ENCODE assay signal across 27 cellular contexts in the genomic region with DNA sequence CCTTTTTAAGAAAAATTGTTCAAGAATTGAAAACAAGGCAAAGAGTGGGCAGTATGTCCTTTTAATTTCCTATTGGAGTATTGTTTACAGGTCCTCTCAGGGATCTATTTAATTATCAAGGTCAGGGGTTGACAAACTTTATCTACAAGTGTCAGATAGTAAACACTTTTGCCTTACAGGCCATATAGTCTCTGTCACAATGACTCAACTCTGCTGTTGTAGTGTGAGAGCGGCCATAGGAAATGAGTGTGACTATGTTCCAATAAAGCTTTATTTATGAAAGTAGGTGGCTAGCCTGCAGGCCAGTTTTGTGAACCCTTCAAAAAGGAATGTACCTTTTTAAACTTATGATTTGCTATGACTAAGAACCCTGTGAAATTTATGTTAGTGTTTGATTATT.
DNase-seq lines count a peak whose midpoint lies in the region; ATAC-seq, FAIRE-seq and TF ChIP-seq lines count a peak whose summit lies in the region.
"Had no signal": no experiment of that assay in that cellular context is flagged by ENCODE, and none has a peak within 500 bp of the region (broad histone marks: within the 10 kb centered on the region; RNA-seq: fewer than 3 reads in every experiment).

No MANE protein-coding gene starts in this region.

- FAIRE-seq in H54 (lab: Jason Lieb, UNC), result peak; percentile 50
- FAIRE-seq: GM12878 had no signal

- no peak overlapping the region for H3K27ac ChIP-seq in Panc1 (ENCODE audit: low read length)
- H3K27ac ChIP-seq: epithelial cell of prostate, right atrium auricular region, suprapubic skin had no signal

- POLR2A ChIA-PET in Panc1 (lab: Charles Lee), result no interaction called here

- DNase-seq in A172 (ENCODE audit: low spot score) (peak; percentile 7), H54 (ENCODE audit: insufficient read length, low spot score) (no peak), Panc1 (ENCODE audit: low read depth, low spot score) (no peak), fibroblast of villous mesenchyme (ENCODE audit: low read depth) (peak; percentile 4), AG08395 (ENCODE audit: low spot score) (no peak), iPS-NIHi7 (ENCODE audit: extremely low spot score) (no peak)
- DNase-seq in natural killer cell treated with Interleukin-12 subunit alpha and Interleukin-12 subunit beta and Interleukin-15 and Interleukin-18, amount 100 ng/mL, for 72 hours (ENCODE audit: low spot score), result no peak
- DNase-seq: activated CD4-positive, alpha-beta memory T cell treated with anti-CD3 and anti-CD28 coated beads for 36 hours; activated naive CD4-positive, alpha-beta T cell treated with anti-CD3 and anti-CD28 coated beads, Interleukin-2, amount 10 ng/mL, durations not matched to agents 7 days and 5 days; amygdala; CD4-positive, alpha-beta T cell; Kasumi-1; NCI-H1092 treated with DMSO at 0.1 percent for 48 hours; NCI-H2029; NCI-H526; Right ventricle myocardium superior; small intestine; stimulated activated naive CD4-positive, alpha-beta T cell treated with Interleukin-2 at 50 U/mL for 16 hours; T-helper 17 cell had no signal

- ATAC-seq in Panc1, result peak; percentile 87
- no peak for ATAC-seq in natural killer cell treated with Interleukin-12 subunit alpha and Interleukin-12 subunit beta and Interleukin-15 and Interleukin-18, amount 100 ng/mL, for 72 hours
- no peak for ATAC-seq in HG03175 (IDR thresholded peaks at IDR 0.05; ENCODE audit: unreplicated experiment)
- ATAC-seq: activated CD4-positive, CD25-positive, alpha-beta regulatory T cell treated with anti-CD3 and anti-CD28 coated beads, Interleukin-2, amount 50 U/mL, for 24 hours; GM12878; HCT116; left lobe of liver; T-helper 17 cell had no signal

- no peak overlapping the region for H3K27ac Mint-ChIP-seq in natural killer cell treated with Interleukin-12 subunit alpha and Interleukin-12 subunit beta and Interleukin-15 and Interleukin-18, amount 100 ng/mL, for 72 hours
- H3K27ac Mint-ChIP-seq: activated CD4-positive, alpha-beta memory T cell treated with anti-CD3 and anti-CD28 coated beads for 36 hours; activated naive CD4-positive, alpha-beta T cell treated with anti-CD3 and anti-CD28 coated beads, Interleukin-2, amount 10 ng/mL, durations not matched to agents 7 days and 5 days; CD4-positive, alpha-beta T cell; T-helper 17 cell had no signal

- TF ChIP-seq CTCF in Panc1 (IDR thresholded peaks at IDR 0.05) (no peak), fibroblast of villous mesenchyme (IDR thresholded peaks at IDR 0.05; ENCODE audit: insufficient read depth, low read depth, low read length) (no peak)

- CTCF ChIA-PET in Panc1 (lab: Charles Lee), result no interaction called here

- H3K36me3 ChIP-seq in Panc1 (ENCODE audit: control insufficient read depth, insufficient read depth, low read length), result no peaks in the 10 kb centered on the region
- H3K36me3 ChIP-seq: right atrium auricular region, suprapubic skin had no signal

- no peak overlapping the region for H3K4me3 Mint-ChIP-seq in natural killer cell treated with Interleukin-12 subunit alpha and Interleukin-12 subunit beta and Interleukin-15 and Interleukin-18, amount 100 ng/mL, for 72 hours
- H3K4me3 Mint-ChIP-seq: activated CD4-positive, alpha-beta memory T cell treated with anti-CD3 and anti-CD28 coated beads for 36 hours; activated naive CD4-positive, alpha-beta T cell treated with anti-CD3 and anti-CD28 coated beads, Interleukin-2, amount 10 ng/mL, durations not matched to agents 7 days and 5 days; CD4-positive, alpha-beta T cell; T-helper 17 cell had no signal

- no peaks in the 10 kb centered on the region for H3K36me3 Mint-ChIP-seq in natural killer cell treated with Interleukin-12 subunit alpha and Interleukin-12 subunit beta and Interleukin-15 and Interleukin-18, amount 100 ng/mL, for 72 hours
- H3K36me3 Mint-ChIP-seq: activated CD4-positive, alpha-beta memory T cell treated with anti-CD3 and anti-CD28 coated beads for 36 hours; activated naive CD4-positive, alpha-beta T cell treated with anti-CD3 and anti-CD28 coated beads, Interleukin-2, amount 10 ng/mL, durations not matched to agents 7 days and 5 days had no signal

- H3K4me1 Mint-ChIP-seq in natural killer cell treated with Interleukin-12 subunit alpha and Interleukin-12 subunit beta and Interleukin-15 and Interleukin-18, amount 100 ng/mL, for 72 hours (ENCODE audit: low read depth in 2 of 2), result no peaks in the 10 kb centered on the region
- H3K4me1 Mint-ChIP-seq: activated naive CD4-positive, alpha-beta T cell treated with anti-CD3 and anti-CD28 coated beads, Interleukin-2, amount 10 ng/mL, durations not matched to agents 7 days and 5 days; T-helper 17 cell had no signal

- H3K27me3 Mint-ChIP-seq in natural killer cell treated with Interleukin-12 subunit alpha and Interleukin-12 subunit beta and Interleukin-15 and Interleukin-18, amount 100 ng/mL, for 72 hours, result peaks cover 3 to 7% of the 10 kb centered on the region in 2 donors
- H3K27me3 Mint-ChIP-seq: activated naive CD4-positive, alpha-beta T cell treated with anti-CD3 and anti-CD28 coated beads, Interleukin-2, amount 10 ng/mL, durations not matched to agents 7 days and 5 days had no signal

- no peak overlapping the region for H3K4me3 ChIP-seq in Panc1 (ENCODE audit: low read depth in 2 of 2, low read length in 2 of 2)
- H3K4me3 ChIP-seq in fibroblast of villous mesenchyme (ENCODE audit: low read depth, low read length), result no peak overlapping the region
- H3K4me3 ChIP-seq: GM12878, right atrium auricular region, suprapubic skin had no signal

- intact Hi-C loops in Panc1 (cut with micrococcal nuclease; ENCODE audit: unreplicated experiment), result no loop called here

- no peak for TF ChIP-seq POLR2A in H54 (IDR thresholded peaks at IDR 0.05; ENCODE audit: low read depth, low read length)

- no peaks in the 10 kb centered on the region for H3K9me3 ChIP-seq in Panc1 (ENCODE audit: control insufficient read depth, insufficient read depth, low read depth, low read length)
- H3K9me3 ChIP-seq: right atrium auricular region, suprapubic skin had no signal

- in situ Hi-C loops in Panc1 (cut with HindIII; ENCODE audit: low pct_unique_long_range_greater_than_20kb, low sequenced_read_pairs), result no loop called here

- no peaks in the 10 kb centered on the region for H3K4me1 ChIP-seq in Panc1 (ENCODE audit: control insufficient read depth, insufficient read depth, low read length)
- H3K4me1 ChIP-seq: right atrium auricular region, suprapubic skin had no signal

- no peaks in the 10 kb centered on the region for H3K9me3 Mint-ChIP-seq in natural killer cell treated with Interleukin-12 subunit alpha and Interleukin-12 subunit beta and Interleukin-15 and Interleukin-18, amount 100 ng/mL, for 72 hours
- H3K9me3 Mint-ChIP-seq: activated CD4-positive, alpha-beta memory T cell treated with anti-CD3 and anti-CD28 coated beads for 36 hours; activated naive CD4-positive, alpha-beta T cell treated with anti-CD3 and anti-CD28 coated beads, Interleukin-2, amount 10 ng/mL, durations not matched to agents 7 days and 5 days; CD4-positive, alpha-beta T cell had no signal

- no peaks in the 10 kb centered on the region for H3K27me3 ChIP-seq in Panc1 (ENCODE audit: control insufficient read depth, insufficient read depth, low read length)
- H3K27me3 ChIP-seq: right atrium auricular region, suprapubic skin had no signal

- BruUV-seq in Panc1 (replicated peaks; lab: Mats Ljungman, UMichigan), result no TSS peak

Comparison
In these comparisons a context has a peak if more than half of its experiments do, and no peak if none do; other contexts are left out.
1. DNase-seq: peak in A172 (single experiment) and fibroblast of villous mesenchyme (single experiment); none in H54 (single experiment), Panc1 (single experiment), AG08395 (single experiment), natural killer cell treated with Interleukin-12 subunit alpha and Interleukin-12 subunit beta and Interleukin-15 and Interleukin-18, amount 100 ng/mL, for 72 hours (single experiment) and iPS-NIHi7 (single experiment).